30 cellular contexts compared by ENCODE assay signal in genomic region chr1:204782118-204782700, GRCh38.
DNase-seq lines count a peak whose midpoint lies in the region; ATAC-seq, FAIRE-seq and TF ChIP-seq lines count a peak whose summit lies in the region.
"Had no signal": no experiment of that assay in that cellular context is flagged by ENCODE, and none has a peak within 500 bp of the region (broad histone marks: within the 10 kb centered on the region; RNA-seq: fewer than 3 reads in every experiment).

No MANE protein-coding gene starts in this region.

- no peak for FAIRE-seq in A549 (lab: Jason Lieb, UNC)

- TF ChIP-seq POLR2A in A549 (IDR thresholded peaks at IDR 0.05; ENCODE audit: low read length): no peak
- no peak for TF ChIP-seq POLR2A in right lobe of liver (IDR thresholded peaks at IDR 0.05)

- no peaks in the 10 kb centered on the region for H3K9me2 ChIP-seq in GM23248 (ENCODE audit: insufficient read depth)

- DNase-seq in A549 (ENCODE audit: low read depth in 1 of 2, low spot score in 1 of 2) (no peak), GM23248 (peak; percentile 86), RWPE1 (ENCODE audit: low spot score) (peak; percentile 27), fibroblast of pulmonary artery (ENCODE audit: low read depth) (peak; percentile 2), right lobe of liver (no peak), NCI-H82 (lab: John Stamatoyannopoulos, UW) (no peak)
- no peak for DNase-seq in activated CD4-positive, alpha-beta T cell treated with anti-CD3 and anti-CD28 coated beads, Interleukin-2, amount 10 ng/mL, durations not matched to agents 7 days and 5 days
- DNase-seq in stimulated activated naive CD4-positive, alpha-beta T cell (lab: John Stamatoyannopoulos, UW): no peak
- DNase-seq: activated CD4-positive, CD25-positive, alpha-beta regulatory T cell treated with anti-CD3 and anti-CD28 coated beads, Interleukin-2, amount 50 U/mL, for 72 hours; activated CD8-positive, alpha-beta T cell treated with anti-CD3 and anti-CD28 coated beads for 36 hours; anterior cingulate cortex; central memory CD4-positive, alpha-beta T cell; GF-D8; islet precursor cell; left ventricle myocardium superior; midbrain; naive thymus-derived CD4-positive, alpha-beta T cell; NCI-H2029; NCI-H69; stimulated activated CD4-positive, alpha-beta T cell treated with anti-CD3 and anti-CD28 coated beads, Interleukin-15, amount 100 ng/mL, for 24 hours; stimulated activated naive CD4-positive, alpha-beta T cell treated with Interleukin-2 at 50 U/mL for 16 hours; uterus had no signal

- H3F3A ChIP-seq in GM23248 (ENCODE audit: insufficient read depth): no peaks in the 10 kb centered on the region

- no peak for ATAC-seq in A549
- ATAC-seq in right lobe of liver: no peak
- ATAC-seq: activated CD8-positive, alpha-beta T cell treated with anti-CD3 and anti-CD28 coated beads for 36 hours; esophagus mucosa; GM23338; left ventricle myocardium superior; naive thymus-derived CD4-positive, alpha-beta T cell had no signal

- POLR2A ChIA-PET in A549 (lab: Yijun Ruan, JAX): no interaction called here
- POLR2A ChIA-PET in RWPE1 (lab: Yijun Ruan, JAX; ENCODE audit: low non-redundant PET): no interaction called here
- POLR2A ChIA-PET in activated CD4-positive, alpha-beta T cell treated with anti-CD3 and anti-CD28 coated beads, Interleukin-2, amount 10 ng/mL, durations not matched to agents 7 days and 5 days (lab: Charles Lee): no interaction called here

- no peak for TF ChIP-seq CTCF in A549 (IDR thresholded peaks at IDR 0.05)
- TF ChIP-seq CTCF in RWPE1 (conservative IDR thresholded peaks at IDR 0.05; ENCODE audit: low read depth): no peak
- TF ChIP-seq CTCF in fibroblast of pulmonary artery (IDR thresholded peaks at IDR 0.05; ENCODE audit: low read length, missing control alignments): no peak
- no peak for TF ChIP-seq CTCF in right lobe of liver (IDR thresholded peaks at IDR 0.05)

- no peaks in the 10 kb centered on the region for H3K79me2 ChIP-seq in GM23248 (ENCODE audit: insufficient read depth)

- H3K4me2 ChIP-seq in A549 (no peak overlapping the region), GM23248 (ENCODE audit: unreplicated experiment) (no peak overlapping the region)
- H3K4me2 ChIP-seq: GM23338 had no signal

- H3K36me3 ChIP-seq in GM23248 (ENCODE audit: low read depth): no peaks in the 10 kb centered on the region
- H3K36me3 ChIP-seq in right lobe of liver: no peaks in the 10 kb centered on the region
- H3K36me3 ChIP-seq: prostate gland, SJSA1, uterus had no signal

- no peaks in the 10 kb centered on the region for H4K20me1 ChIP-seq in GM23248 (ENCODE audit: insufficient read depth)

- no peak overlapping the region for H3K27ac ChIP-seq in A549
- no peak overlapping the region for H3K27ac ChIP-seq in GM23248
- H3K27ac ChIP-seq in RWPE1: no peak overlapping the region
- no peak overlapping the region for H3K27ac ChIP-seq in right lobe of liver
- H3K27ac ChIP-seq: prostate gland, SJSA1, uterus had no signal

- CTCF ChIA-PET in A549 (lab: Yijun Ruan, JAX) (interaction anchor here (0.9 to 4.8 kb wide), 7 partner anchors 8 to 217 kb away, joined by 3 to 38 read pairs (median 9); no protein-coding TSS in a partner anchor), RWPE1 (lab: Yijun Ruan, JAX) (interaction anchor here (0.6 to 2.6 kb wide), 8 partner anchors 10 to 42 kb away, joined by 3 to 15 read pairs (median 4); no protein-coding TSS in a partner anchor)
- CTCF ChIA-PET in activated CD4-positive, alpha-beta T cell treated with anti-CD3 and anti-CD28 coated beads, Interleukin-2, amount 10 ng/mL, durations not matched to agents 7 days and 5 days (lab: Charles Lee): interaction anchor here (1.4 kb wide), 1 partner anchor 25 kb away, joined by 3 read pairs; no protein-coding TSS in a partner anchor

- no peaks in the 10 kb centered on the region for H3K9me3 Mint-ChIP-seq in activated CD4-positive, alpha-beta T cell treated with anti-CD3 and anti-CD28 coated beads, Interleukin-2, amount 10 ng/mL, durations not matched to agents 7 days and 5 days
- H3K9me3 Mint-ChIP-seq: activated CD8-positive, alpha-beta T cell treated with anti-CD3 and anti-CD28 coated beads for 36 hours; activated T-helper 2 cell treated with anti-CD3 and anti-CD28 coated beads, Interferon-gamma antibody, Interleukin-2, Interleukin-4, amounts not matched to agents 10 μg/mL and 5 μg/mL and 100 μg/mL, durations not matched to agents 14 hours and 24 hours and 36 hours; GM23338; naive thymus-derived CD4-positive, alpha-beta T cell; T-helper 1 cell treated with Interleukin-12 subunit alpha and Interleukin-12 subunit beta and Interleukin-4 antibody, amounts not matched to agents 30 μg/mL and 1 μg/mL, for 36 hours had no signal

- in situ Hi-C loops in GM23248 (cut with MboI): no loop called here

- H3K9me3 ChIP-seq in A549 (no peaks in the 10 kb centered on the region), GM23248 (ENCODE audit: low read depth) (no peaks in the 10 kb centered on the region), right lobe of liver (no peaks in the 10 kb centered on the region)
- H3K9me3 ChIP-seq: prostate gland, SJSA1, uterus had no signal

- intact Hi-C loops in right lobe of liver (cut with DNase I): no loop called here

- H3K27me3 ChIP-seq in GM23248 (replicated peaks; ENCODE audit: insufficient read depth): peaks cover 7% of the 10 kb centered on the region; the same call in 1 of the 2 replicates
- H3K27me3 ChIP-seq in right lobe of liver: no peaks in the 10 kb centered on the region

- H3K4me1 Mint-ChIP-seq in activated CD4-positive, alpha-beta T cell treated with anti-CD3 and anti-CD28 coated beads, Interleukin-2, amount 10 ng/mL, durations not matched to agents 7 days and 5 days: no peaks in the 10 kb centered on the region
- H3K4me1 Mint-ChIP-seq: IgD-negative memory B cell; naive thymus-derived CD4-positive, alpha-beta T cell had no signal

- TF ChIP-seq EP300 in A549 (IDR thresholded peaks at IDR 0.05): no peak

- TF ChIP-seq RAD21 in A549 (conservative IDR thresholded peaks at IDR 0.05 in 1 of 2, IDR thresholded peaks at IDR 0.05 in 1 of 2): no peak

- no peak overlapping the region for H3K9ac ChIP-seq in GM23248

- H2AFZ ChIP-seq in GM23248: no peak overlapping the region
- H2AFZ ChIP-seq: GM23338 had no signal

- H3K4me3 ChIP-seq in A549: no peak overlapping the region
- H3K4me3 ChIP-seq in GM23248: no peak overlapping the region
- H3K4me3 ChIP-seq in fibroblast of pulmonary artery (replicated peaks; ENCODE audit: low read depth, low read length): no peak overlapping the region
- no peak overlapping the region for H3K4me3 ChIP-seq in right lobe of liver
- H3K4me3 ChIP-seq: GM23338, prostate gland, SJSA1, uterus had no signal

- no peak overlapping the region for H3K4me3 Mint-ChIP-seq in activated CD4-positive, alpha-beta T cell treated with anti-CD3 and anti-CD28 coated beads, Interleukin-2, amount 10 ng/mL, durations not matched to agents 7 days and 5 days
- H3K4me3 Mint-ChIP-seq: activated CD8-positive, alpha-beta T cell treated with anti-CD3 and anti-CD28 coated beads for 36 hours; activated naive CD8-positive, alpha-beta T cell; GM23338; IgD-negative memory B cell; naive thymus-derived CD4-positive, alpha-beta T cell; T-helper 1 cell treated with Interleukin-12 subunit alpha and Interleukin-12 subunit beta and Interleukin-4 antibody, amounts not matched to agents 30 μg/mL and 1 μg/mL, for 36 hours had no signal

- 26% methylated on average over 4 of the region's 4 CpGs for WGBS in A549 (ENCODE audit: missing lambda C conversion rate)
- 9 to 14% methylated on average over 4 of the region's 4 CpGs for WGBS in GM23248 (ENCODE audit: low coverage in 1 of 2, low lambda C conversion rate in 2 of 2, missing lambda C conversion rate in 2 of 2), 2 experiments
- 51% methylated on average over 4 of the region's 4 CpGs for WGBS in right lobe of liver (ENCODE audit: insufficient coverage, low coverage, low lambda C conversion rate, missing lambda C conversion rate)

- peaks cover 24% of the 10 kb centered on the region for H3K27me3 Mint-ChIP-seq in activated CD4-positive, alpha-beta T cell treated with anti-CD3 and anti-CD28 coated beads, Interleukin-2, amount 10 ng/mL, durations not matched to agents 7 days and 5 days

- H3K36me3 Mint-ChIP-seq in activated CD4-positive, alpha-beta T cell treated with anti-CD3 and anti-CD28 coated beads, Interleukin-2, amount 10 ng/mL, durations not matched to agents 7 days and 5 days (ENCODE audit: low read depth): no peaks in the 10 kb centered on the region
- H3K36me3 Mint-ChIP-seq: activated naive CD8-positive, alpha-beta T cell; IgD-negative memory B cell; naive thymus-derived CD4-positive, alpha-beta T cell had no signal

- no peak overlapping the region for H3K27ac Mint-ChIP-seq in activated CD4-positive, alpha-beta T cell treated with anti-CD3 and anti-CD28 coated beads, Interleukin-2, amount 10 ng/mL, durations not matched to agents 7 days and 5 days
- H3K27ac Mint-ChIP-seq: activated CD8-positive, alpha-beta T cell treated with anti-CD3 and anti-CD28 coated beads for 36 hours; activated naive CD8-positive, alpha-beta T cell; activated T-helper 2 cell treated with anti-CD3 and anti-CD28 coated beads, Interferon-gamma antibody, Interleukin-2, Interleukin-4, amounts not matched to agents 10 μg/mL and 5 μg/mL and 100 μg/mL, durations not matched to agents 14 hours and 24 hours and 36 hours; GM23338; IgD-negative memory B cell; naive thymus-derived CD4-positive, alpha-beta T cell; T-helper 1 cell treated with Interleukin-12 subunit alpha and Interleukin-12 subunit beta and Interleukin-4 antibody, amounts not matched to agents 30 μg/mL and 1 μg/mL, for 36 hours had no signal

- H3K4me1 ChIP-seq in A549: no peaks in the 10 kb centered on the region
- 0 out of 2 replicates have a peak, but pooled peaks cover 7% of the 10 kb centered on the region for H3K4me1 ChIP-seq in GM23248 (ENCODE audit: insufficient read depth)
- H3K4me1 ChIP-seq in right lobe of liver: no peaks in the 10 kb centered on the region
- H3K4me1 ChIP-seq: prostate gland, uterus had no signal

TF ChIP-seq in A549, 52 proteins besides CTCF, POLR2A, EP300 and RAD21:
- TF ChIP-seq MYC (IDR thresholded peaks at IDR 0.05; ENCODE audit: borderline replicate concordance, low read length) (no peak), ZC3H11A (IDR thresholded peaks at IDR 0.05) (peak; percentile 93), ESRRA (IDR thresholded peaks at IDR 0.05; ENCODE audit: borderline replicate concordance, low read length) (no peak)
TF ChIP-seq in A549: peak in this region for 1.

Comparison
In these comparisons a context has a peak if more than half of its experiments do, and no peak if none do; other contexts are left out.
1. DNase-seq: peak in GM23248 (single experiment), RWPE1 (single experiment) and fibroblast of pulmonary artery (single experiment); none in A549 (0 of 2), right lobe of liver (0 of 3), activated CD4-positive, alpha-beta T cell treated with anti-CD3 and anti-CD28 coated beads, Interleukin-2, amount 10 ng/mL, durations not matched to agents 7 days and 5 days (single experiment), stimulated activated naive CD4-positive, alpha-beta T cell (0 of 6) and NCI-H82 (single experiment).